ENCODE assay signal across 8 cellular contexts in the genomic region with DNA sequence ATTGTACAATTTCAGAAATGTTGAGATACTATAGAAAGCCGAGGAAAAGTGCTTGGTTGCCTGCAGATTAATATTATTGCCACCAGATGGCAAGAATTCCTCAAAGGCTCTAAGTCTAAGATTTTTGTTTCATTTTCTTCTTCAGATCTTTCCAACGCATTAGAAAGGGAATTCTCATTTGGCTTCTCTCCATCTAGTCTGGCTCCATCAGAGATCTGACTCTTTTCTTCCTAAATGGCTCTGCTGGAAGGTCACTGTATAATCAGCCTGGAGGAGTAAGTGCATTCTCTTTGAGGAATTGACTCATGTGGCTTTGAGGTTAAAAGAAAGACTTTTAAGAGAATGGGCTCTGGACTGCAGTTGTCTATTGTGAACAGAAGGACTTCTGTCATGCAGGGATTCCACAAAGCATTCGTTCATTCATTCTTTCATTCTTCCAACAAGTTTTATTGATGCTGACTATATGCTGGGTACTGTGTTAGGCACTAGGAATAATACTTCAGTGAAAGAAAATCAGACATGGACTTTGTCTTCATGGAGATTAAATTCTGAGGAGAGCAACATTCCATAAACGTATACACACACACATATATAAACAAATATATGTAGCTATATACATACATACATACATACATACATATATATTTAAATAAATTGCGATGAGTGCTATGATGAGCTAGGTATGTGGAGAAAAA. TPM values are rescaled to one million over a fixed set of nuclear protein-coding genes. Genes with fewer than 3 reads are reported as not detected.
A peak's percentile ranks its signal among the peaks of the same experiment; 100 is the strongest.
DNase-seq lines count a peak whose midpoint lies in the region; ATAC-seq, FAIRE-seq and TF ChIP-seq lines count a peak whose summit lies in the region.

No MANE protein-coding gene starts in this region.

- peak overlapping the region; percentile 24 for H3K4me3 Mint-ChIP-seq in activated T-cell treated with anti-CD3 and anti-CD28 coated beads, Interleukin-2, amount 50 U/mL, for 4 hours
- H3K4me3 Mint-ChIP-seq in activated T-cell treated with anti-CD3 and anti-CD28 coated beads, Interleukin-2, amount 50 U/mL, for 24 hours: no peak overlapping the region

- peak overlapping the region in 3 of 4 donors; percentile 22 to 58 (median 45) for H3K27ac ChIP-seq in body of pancreas
- no peak overlapping the region for H3K27ac ChIP-seq in keratinocyte (ENCODE audit: control insufficient read depth, insufficient read depth, low read length)
- no peak overlapping the region for H3K27ac ChIP-seq in subcutaneous abdominal adipose tissue (ENCODE audit: low read depth, low read length)

- H2AFZ ChIP-seq in keratinocyte (ENCODE audit: control insufficient read depth, low read length): no peak overlapping the region

- H3K27ac Mint-ChIP-seq in activated T-cell treated with anti-CD3 and anti-CD28 coated beads, Interleukin-2, amount 50 U/mL, for 24 hours: no peak overlapping the region

- H3K9ac ChIP-seq in keratinocyte (ENCODE audit: control insufficient read depth, extremely low read depth, insufficient read depth, low read length) (no peak overlapping the region), subcutaneous abdominal adipose tissue (ENCODE audit: low read length in 5 of 5) (peak overlapping the region in 1 of 5 donors; percentile 37)

- H3K9me3 ChIP-seq in MG63 (no peaks in the 10 kb centered on the region), body of pancreas (no peaks in the 10 kb centered on the region), keratinocyte (ENCODE audit: control insufficient read depth, low read depth, low read length) (no peaks in the 10 kb centered on the region), subcutaneous abdominal adipose tissue (ENCODE audit: control insufficient read depth in 5 of 5, low read length in 5 of 5) (no peaks in the 10 kb centered on the region)

- peaks cover 6% of the 10 kb centered on the region for H3K27me3 ChIP-seq in MG63
- no peaks in the 10 kb centered on the region for H3K27me3 ChIP-seq in body of pancreas
- peaks cover 3% of the 10 kb centered on the region for H3K27me3 ChIP-seq in keratinocyte (ENCODE audit: control insufficient read depth, extremely low read depth, insufficient read depth, low read length)
- H3K27me3 ChIP-seq in subcutaneous abdominal adipose tissue (ENCODE audit: control insufficient read depth in 5 of 5, insufficient read depth in 4 of 5, low read length in 5 of 5): peaks cover 0 to 8% (median 0%) of the 10 kb centered on the region in 5 donors

- TF ChIP-seq POLR2A in body of pancreas (IDR thresholded peaks at IDR 0.05): no peak

- H3K4me1 ChIP-seq in body of pancreas: peaks cover 47% of the 10 kb centered on the region
- H3K4me1 ChIP-seq in keratinocyte (ENCODE audit: control insufficient read depth, extremely low read depth, insufficient read depth, low read length): peaks cover 2% of the 10 kb centered on the region
- H3K4me1 ChIP-seq in subcutaneous abdominal adipose tissue (ENCODE audit: control insufficient read depth in 5 of 5, insufficient read depth in 5 of 5, low read length in 5 of 5): peaks cover 0 to 15% (median 10%) of the 10 kb centered on the region in 5 donors

- intact Hi-C loops in body of pancreas (cut with DNase I): no loop called here

- H3K4me2 ChIP-seq in keratinocyte (ENCODE audit: control insufficient read depth, extremely low read depth, insufficient read depth, low read depth, low read length): peak overlapping the region; percentile 52

- H3K9me3 Mint-ChIP-seq in activated T-cell treated with anti-CD3 and anti-CD28 coated beads, Interleukin-2, amount 50 U/mL, for 4 hours: no peaks in the 10 kb centered on the region
- H3K9me3 Mint-ChIP-seq in activated T-cell treated with anti-CD3 and anti-CD28 coated beads, Interleukin-2, amount 50 U/mL, for 24 hours: peaks cover 3% of the 10 kb centered on the region

- H3K27me3 Mint-ChIP-seq in activated T-cell treated with anti-CD3 and anti-CD28 coated beads, Interleukin-2, amount 50 U/mL, for 4 hours (ENCODE audit: low read depth): peaks cover 25% of the 10 kb centered on the region
- H3K27me3 Mint-ChIP-seq in activated T-cell treated with anti-CD3 and anti-CD28 coated beads, Interleukin-2, amount 50 U/mL, for 24 hours: peaks cover 24% of the 10 kb centered on the region

- WGBS in body of pancreas, 2 donors: 22 to 24% methylated on average over 5 of the region's 5 CpGs

- DNase-seq in activated T-cell treated with anti-CD3 and anti-CD28 coated beads, Interleukin-2, amount 50 U/mL, for 4 hours: no peak
- DNase-seq in activated T-cell treated with anti-CD3 and anti-CD28 coated beads, Interleukin-2, amount 50 U/mL, for 24 hours: no peak
- DNase-seq in MG63: no peak
- DNase-seq in body of pancreas: peak in 1 of 4 donors; percentile 32
- DNase-seq in keratinocyte (ENCODE audit: low read depth, low spot score): no peak
- no peak for DNase-seq in NCI-H1048 (lab: John Stamatoyannopoulos, UW)

- H3K4me3 ChIP-seq in MG63 (peak overlapping the region; percentile 19), body of pancreas (no peak overlapping the region), keratinocyte (ENCODE audit: control insufficient read depth in 2 of 3, extremely low read depth in 1 of 3, insufficient read depth in 2 of 3, low read depth in 1 of 3, low read length in 3 of 3) (peak overlapping the region in 1 of 3 experiments; percentile 31), subcutaneous abdominal adipose tissue (ENCODE audit: low read depth in 1 of 5, low read length in 5 of 5) (peak overlapping the region in 4 of 5 donors; percentile 7 to 45 (median 40))

- ATAC-seq in activated T-cell treated with anti-CD3 and anti-CD28 coated beads, Interleukin-2, amount 50 U/mL, for 4 hours: no peak
- ATAC-seq in body of pancreas (peak; percentile 79), HG03342 (IDR thresholded peaks at IDR 0.05; ENCODE audit: unreplicated experiment) (no peak)

- H3K36me3 Mint-ChIP-seq in activated T-cell treated with anti-CD3 and anti-CD28 coated beads, Interleukin-2, amount 50 U/mL, for 4 hours (ENCODE audit: insufficient read depth): no peaks in the 10 kb centered on the region
- H3K36me3 Mint-ChIP-seq in activated T-cell treated with anti-CD3 and anti-CD28 coated beads, Interleukin-2, amount 50 U/mL, for 24 hours (ENCODE audit: low read depth): no peaks in the 10 kb centered on the region

- no peaks in the 10 kb centered on the region for H3K9me1 ChIP-seq in keratinocyte (ENCODE audit: control insufficient read depth, extremely low read depth, insufficient read depth, low read length)

- H3K79me2 ChIP-seq in keratinocyte (ENCODE audit: control insufficient read depth, insufficient read depth, low read length): no peaks in the 10 kb centered on the region

- dilution Hi-C loops in keratinocyte (cut with MboI; ENCODE audit: extremely low pct_ligation_motif_present, low sequenced_read_pairs): loop anchor here (25.0 kb wide), 1 partner anchor 95 kb away; no protein-coding TSS in a partner anchor

- peak; percentile 37 to 86 (median 79) for TF ChIP-seq CTCF in body of pancreas (IDR thresholded peaks at IDR 0.05)
- peak in 2 of 3 experiments; percentile 37 to 43 for TF ChIP-seq CTCF in keratinocyte (optimal IDR thresholded peaks at IDR 0.05 in 1 of 3, IDR thresholded peaks at IDR 0.05 in 1 of 3, conservative IDR thresholded peaks at IDR 0.05 in 1 of 3; ENCODE audit: extremely low read depth in 1 of 3, insufficient read depth in 2 of 3, low read length in 3 of 3)

- H4K20me1 ChIP-seq in keratinocyte (ENCODE audit: control insufficient read depth, extremely low read depth, insufficient read depth, low read length): no peaks in the 10 kb centered on the region

- H3K4me1 Mint-ChIP-seq in activated T-cell treated with anti-CD3 and anti-CD28 coated beads, Interleukin-2, amount 50 U/mL, for 4 hours (ENCODE audit: low read depth): peaks cover 5% of the 10 kb centered on the region
- peaks cover 9% of the 10 kb centered on the region for H3K4me1 Mint-ChIP-seq in activated T-cell treated with anti-CD3 and anti-CD28 coated beads, Interleukin-2, amount 50 U/mL, for 24 hours (ENCODE audit: low read depth)

- H3K36me3 ChIP-seq in MG63 (no peaks in the 10 kb centered on the region), body of pancreas (replicated peaks in 1 of 2; ENCODE audit: insufficient read depth in 1 of 2, low read depth in 2 of 2) (no peaks in the 10 kb centered on the region), keratinocyte (ENCODE audit: control insufficient read depth in 2 of 2, extremely low read depth in 1 of 2, insufficient read depth in 2 of 2, low read length in 2 of 2) (no peaks in the 10 kb centered on the region), subcutaneous abdominal adipose tissue (ENCODE audit: control insufficient read depth in 5 of 5, insufficient read depth in 5 of 5, low read length in 5 of 5) (no peaks in the 10 kb centered on the region)

- no peak for FAIRE-seq in keratinocyte (lab: Jason Lieb, UNC)

RNA-seq across cellular contexts. Expression of gene SLC28A2, which starts 55.3 kb away (rescaled TPM):
- under 1 TPM in 1 of 3 donors, not detected in 2; 0.14 TPM for total RNA-seq in activated T-cell treated with anti-CD3 and anti-CD28 coated beads, Interleukin-2, amount 50 U/mL, for 4 hours
- total RNA-seq in MG63 (2014; rRNA removed; shearing (Covaris generic); ENCODE audit: low replicate concordance): not detected in 2 replicates
- total RNA-seq in body of pancreas: 1 to 10 TPM in 1 of 2 donors, not detected in 1; 2.3 TPM
- not detected in 3 replicates for polyA plus RNA-seq in keratinocyte
- not detected for polyA plus RNA-seq in keratinocyte (2011; ENCODE audit: low read depth)
- not detected in 2 replicates for polyA plus RNA-seq in keratinocyte (2011; cell fraction: cytosol; rRNA removed)
- polyA plus RNA-seq in keratinocyte (2011; cell fraction: nucleus; rRNA removed): not detected in 2 replicates
- not detected in 2 replicates for polyA plus RNA-seq in keratinocyte (2012; ENCODE audit: low replicate concordance)
- not detected in 3 replicates for polyA minus RNA-seq in keratinocyte
- not detected for polyA minus RNA-seq in keratinocyte (2011; cell fraction: cytosol; rRNA and poly(A)+ RNA removed)
- polyA minus RNA-seq in keratinocyte (2011; cell fraction: nucleus; rRNA and poly(A)+ RNA removed): not detected in 2 replicates

Comparison
In these comparisons a context has a peak if more than half of its experiments do, and no peak if none do; other contexts are left out.
1. H3K4me3 ChIP-seq: peak in MG63 (single experiment) and subcutaneous abdominal adipose tissue (4 of 5); none in body of pancreas (0 of 2).
2. H3K27ac ChIP-seq: peak in body of pancreas (3 of 4); none in keratinocyte (single experiment) and subcutaneous abdominal adipose tissue (single experiment).